11 cellular contexts compared by ENCODE assay signal in the genomic region with DNA sequence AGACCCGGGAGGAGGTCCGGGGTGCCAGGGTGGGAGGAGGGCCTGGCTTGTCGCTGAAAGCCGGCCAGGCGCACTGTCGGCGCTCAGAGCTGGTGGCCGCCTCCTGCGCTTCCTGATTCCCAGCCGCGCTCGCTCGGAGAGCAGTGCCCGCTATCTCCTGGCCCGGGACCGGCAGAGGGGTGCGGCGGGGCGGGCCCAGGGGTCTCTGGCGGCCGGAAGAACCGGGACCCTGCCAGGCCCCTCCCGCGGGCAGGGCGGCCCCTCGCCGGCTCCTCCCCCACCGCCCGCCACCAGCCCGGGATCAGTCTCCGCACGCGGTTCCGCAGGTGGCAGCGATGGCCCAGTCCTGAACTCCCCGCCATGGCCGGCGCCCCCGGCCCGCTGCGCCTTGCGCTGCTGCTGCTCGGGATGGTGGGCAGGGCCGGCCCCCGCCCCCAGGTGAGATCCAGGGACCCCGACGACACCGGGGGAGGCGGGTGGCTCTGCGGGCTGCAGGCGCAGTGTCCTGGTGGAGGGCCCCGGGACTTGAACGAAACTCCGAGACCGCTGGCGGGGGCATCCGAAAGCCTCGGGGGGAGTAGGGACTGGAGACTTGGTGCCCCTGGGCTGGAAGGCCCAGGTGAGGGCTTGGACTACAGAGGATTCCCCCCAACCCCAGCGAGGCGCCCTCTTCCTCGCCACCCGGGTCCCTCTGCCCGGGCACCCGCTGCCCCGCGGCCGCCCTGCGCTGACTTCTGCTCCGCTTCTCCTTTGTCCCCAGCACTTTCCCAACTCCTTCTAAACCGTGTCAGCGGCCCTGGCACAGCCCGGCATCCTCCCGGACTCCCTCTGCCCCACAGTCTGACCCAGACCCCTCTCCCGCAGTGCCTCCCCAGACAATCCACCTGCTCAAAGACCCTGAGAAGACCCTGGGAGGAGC. TPM values are rescaled to one million over a fixed set of nuclear protein-coding genes. Genes with fewer than 3 reads are reported as not detected.
DNase-seq lines count a peak whose midpoint lies in the region; ATAC-seq, FAIRE-seq and TF ChIP-seq lines count a peak whose summit lies in the region.
"Had no signal": no experiment of that assay in that cellular context is flagged by ENCODE, and none has a peak within 500 bp of the region (broad histone marks: within the 10 kb centered on the region; RNA-seq: fewer than 3 reads in every experiment).

A gene (plus strand): TSS at position 301 of the 919 bp plus-strand sequence. CDS start 60 bp downstream, at position 361.

- in situ Hi-C loops in HepG2 (cut with HindIII; ENCODE audit: extremely low pct_ligation_motif_present, low pct_unique_long_range_greater_than_20kb) (no loop called here), brain microvascular endothelial cell (cut with HindIII; ENCODE audit: low pct_ligation_motif_present, low sequenced_read_pairs) (no loop called here)

- BruUV-seq in HepG2 (replicated peaks; lab: Mats Ljungman, UMichigan) = no TSS peak

- TF ChIP-seq POLR2A in HepG2 (IDR thresholded peaks at IDR 0.05; ENCODE audit: insufficient read depth in 1 of 2, low read depth in 2 of 2, low read length in 2 of 2) = no peak

- peak within 1 kb of the TSS; percentile 68 for H3K4me3 Mint-ChIP-seq in activated T-cell treated with anti-CD3 and anti-CD28 coated beads, Interleukin-2, amount 50 U/mL, for 24 hours
- H3K4me3 Mint-ChIP-seq in chondrocyte (ENCODE audit: unreplicated experiment) = peak within 1 kb of the TSS; percentile 36

- no peaks in the 10 kb centered on the region for H3K36me3 ChIP-seq in HepG2 (replicated peaks in 1 of 2; ENCODE audit: control insufficient read depth in 1 of 2, insufficient read depth in 2 of 2, low read length in 2 of 2)
- no peaks in the 10 kb centered on the region for H3K36me3 ChIP-seq in tibial artery
- no peaks in the 10 kb centered on the region for H3K36me3 ChIP-seq in brain microvascular endothelial cell (replicated peaks)
- H3K36me3 ChIP-seq: adrenal gland had no signal

- no peak for TF ChIP-seq RAD21 in HepG2 (CRISPR knock-in tag; IDR thresholded peaks at IDR 0.05)

- POLR2A ChIA-PET in HepG2 (lab: Yijun Ruan, JAX) = no interaction called here

- CTCF ChIA-PET in HepG2 (lab: Yijun Ruan, JAX; ENCODE audit: low intra/inter-chr PET ratio, low total read pairs) = no interaction called here

- no peaks in the 10 kb centered on the region for H3K9me3 ChIP-seq in HepG2 (ENCODE audit: low read length)
- H3K9me3 ChIP-seq in tibial artery = no peaks in the 10 kb centered on the region
- H3K9me3 ChIP-seq: adrenal gland had no signal

- no peak for FAIRE-seq in HepG2 (lab: Jason Lieb, UNC)
- FAIRE-seq: kidney had no signal

- ATAC-seq in HepG2 = peak; percentile 45
- no peak for ATAC-seq in GM18909 (IDR thresholded peaks at IDR 0.05; ENCODE audit: poor library complexity, unreplicated experiment)

- H3K79me2 ChIP-seq in HepG2 (ENCODE audit: insufficient read depth, low read length) = no peaks in the 10 kb centered on the region

- H3K9me3 Mint-ChIP-seq in activated T-cell treated with anti-CD3 and anti-CD28 coated beads, Interleukin-2, amount 50 U/mL, for 24 hours = no peaks in the 10 kb centered on the region
- H3K9me3 Mint-ChIP-seq in chondrocyte (ENCODE audit: low read depth) = no peaks in the 10 kb centered on the region

- H3K4me1 Mint-ChIP-seq in activated T-cell treated with anti-CD3 and anti-CD28 coated beads, Interleukin-2, amount 50 U/mL, for 24 hours (ENCODE audit: low read depth) = peaks cover 31% of the 10 kb centered on the region
- peaks cover 3% of the 10 kb centered on the region for H3K4me1 Mint-ChIP-seq in chondrocyte (ENCODE audit: low read depth)

- H3K27me3 ChIP-seq in HepG2 (ENCODE audit: control insufficient read depth in 1 of 2, insufficient read depth in 2 of 2, low read length in 2 of 2) = peaks cover 6 to 53% of the 10 kb centered on the region in 2 experiments
- peaks cover 0 to 56% of the 10 kb centered on the region in 2 donors for H3K27me3 ChIP-seq in tibial artery
- H3K27me3 ChIP-seq in brain microvascular endothelial cell (replicated peaks) = peaks cover 26% of the 10 kb centered on the region

- no peak within 1 kb of the TSS for H3K4me2 ChIP-seq in HepG2 (ENCODE audit: low read depth, low read length)

- no peaks in the 10 kb centered on the region for H4K20me1 ChIP-seq in HepG2 (ENCODE audit: insufficient read depth, low read length)

- no peak within 1 kb of the TSS for H2AFZ ChIP-seq in HepG2 (ENCODE audit: low read length)

- no peak for TF ChIP-seq EP300 in HepG2 (IDR thresholded peaks at IDR 0.05; ENCODE audit: low read depth in 2 of 2, low read length in 2 of 2)
- TF ChIP-seq EP300 in HepG2 (CRISPR knock-in tag; IDR thresholded peaks at IDR 0.05; ENCODE audit: borderline replicate concordance) = no peak

- peaks cover 53% of the 10 kb centered on the region for H3K27me3 Mint-ChIP-seq in activated T-cell treated with anti-CD3 and anti-CD28 coated beads, Interleukin-2, amount 50 U/mL, for 24 hours
- peaks cover 73% of the 10 kb centered on the region for H3K27me3 Mint-ChIP-seq in chondrocyte (ENCODE audit: low read depth)

- intact Hi-C loops in HepG2 (cut with micrococcal nuclease; ENCODE audit: unreplicated experiment) = no loop called here
- intact Hi-C loops in tibial artery (cut with DNase I; ENCODE audit: low total_unique reads) = no loop called here

- H3K4me3 ChIP-seq in HepG2 (replicated peaks in 1 of 3; ENCODE audit: insufficient read depth in 1 of 3, low read depth in 2 of 3, low read length in 3 of 3) = peak within 1 kb of the TSS in 1 of 3 experiments; percentile 3; a peak in 1 of 6 replicates
- H3K4me3 ChIP-seq in tibial artery = peak within 1 kb of the TSS; percentile 27 to 44
- H3K4me3 ChIP-seq in brain microvascular endothelial cell (ENCODE audit: low read depth, low read length) = no peak within 1 kb of the TSS

- WGBS in HepG2 (ENCODE audit: low lambda C conversion rate) = 25% methylated on average over 40 of the region's 74 CpGs

- peak; percentile 54 for DNase-seq in activated T-cell treated with anti-CD3 and anti-CD28 coated beads, Interleukin-2, amount 50 U/mL, for 24 hours
- DNase-seq in activated T-cell treated with anti-CD3 and anti-CD28 coated beads, Interleukin-2, amount 50 U/mL, for 1 hour = no peak
- DNase-seq in chondrocyte (ENCODE audit: low spot score) (no peak), HepG2 (ENCODE audit: low spot score) (no peak), tibial artery (peak in 1 of 2 donors; percentile 60), activated gamma-delta T cell (lab: John Stamatoyannopoulos, UW) (no peak), brain microvascular endothelial cell (no peak)
- DNase-seq: kidney had no signal

- H3K27ac ChIP-seq in HepG2 (ENCODE audit: extremely low read length, insufficient read depth, low read length) (no peak within 1 kb of the TSS), tibial artery (no peak within 1 kb of the TSS), brain microvascular endothelial cell (no peak within 1 kb of the TSS)
- H3K27ac ChIP-seq: adrenal gland, RWPE1 had no signal

- no peaks in the 10 kb centered on the region for H3K36me3 Mint-ChIP-seq in activated T-cell treated with anti-CD3 and anti-CD28 coated beads, Interleukin-2, amount 50 U/mL, for 24 hours (ENCODE audit: low read depth)
- no peaks in the 10 kb centered on the region for H3K36me3 Mint-ChIP-seq in chondrocyte (ENCODE audit: low read depth)

- H3K9ac ChIP-seq in HepG2 (ENCODE audit: insufficient read depth, low read depth, low read length) = no peak within 1 kb of the TSS

- no peak within 1 kb of the TSS for H3K27ac Mint-ChIP-seq in activated T-cell treated with anti-CD3 and anti-CD28 coated beads, Interleukin-2, amount 50 U/mL, for 24 hours
- no peak within 1 kb of the TSS for H3K27ac Mint-ChIP-seq in chondrocyte (ENCODE audit: unreplicated experiment)

- TF ChIP-seq CTCF in chondrocyte (IDR thresholded peaks at IDR 0.05) = no peak
- TF ChIP-seq CTCF in HepG2 (CRISPR knock-in tag; IDR thresholded peaks at IDR 0.05) = no peak
- no peak for TF ChIP-seq CTCF in tibial artery (IDR thresholded peaks at IDR 0.05)
- TF ChIP-seq CTCF in brain microvascular endothelial cell (IDR thresholded peaks at IDR 0.05; ENCODE audit: low read depth, low read length, missing control alignments) = no peak

- H3K4me1 ChIP-seq in HepG2 (ENCODE audit: insufficient read depth, low read length) (no peaks in the 10 kb centered on the region), tibial artery (peaks cover 0 to 13% (median 11%) of the 10 kb centered on the region in 4 donors)

RNA-seq across cellular contexts. Expression of the gene that starts here (rescaled TPM):
- not detected in 3 replicates for total RNA-seq in chondrocyte
- not detected in 2 replicates for total RNA-seq in HepG2 (2016; rRNA removed; fragmentation: Illumina TruSeq; extraction: Trizol)
- total RNA-seq in HepG2 (2016; cell fraction: cytosol; rRNA removed; fragmentation: Illumina TruSeq; extraction: Trizol; ENCODE audit: low read depth) = not detected in 2 replicates
- not detected in 2 replicates for total RNA-seq in HepG2 (2016; cell fraction: insoluble cytoplasmic fraction; rRNA removed; fragmentation: Illumina TruSeq; extraction: Trizol)
- total RNA-seq in HepG2 (2016; cell fraction: membrane; rRNA removed; fragmentation: Illumina TruSeq; extraction: Trizol) = not detected in 2 replicates
- not detected in 2 replicates for total RNA-seq in HepG2 (2016; cell fraction: nucleus; rRNA removed; fragmentation: Illumina TruSeq; extraction: Trizol)
- polyA plus RNA-seq in HepG2 (2011; rRNA removed) = not detected in 2 replicates
- polyA plus RNA-seq in HepG2 (2011; cell fraction: cytosol; rRNA removed) = not detected in 2 replicates
- polyA plus RNA-seq in HepG2 (2011; cell fraction: nucleus; rRNA removed) = not detected in 2 replicates
- not detected in 2 replicates for polyA plus RNA-seq in HepG2 (2012)
- polyA plus RNA-seq in HepG2 (2016; cell fraction: cytosol; fragmentation: Illumina TruSeq; extraction: Trizol; ENCODE audit: low read depth) = not detected in 2 replicates
- polyA plus RNA-seq in HepG2 (2016; cell fraction: insoluble cytoplasmic fraction; fragmentation: Illumina TruSeq; extraction: Trizol; ENCODE audit: low read depth) = not detected in 2 replicates
- not detected in 2 replicates for polyA plus RNA-seq in HepG2 (2016; cell fraction: membrane; fragmentation: Illumina TruSeq; extraction: Trizol; ENCODE audit: low read depth)
- polyA plus RNA-seq in HepG2 (2016; cell fraction: nucleus; fragmentation: Illumina TruSeq; extraction: Trizol; ENCODE audit: insufficient read depth, low read depth) = not detected in 2 replicates
- not detected in 2 replicates for polyA minus RNA-seq in HepG2 (2011; rRNA and poly(A)+ RNA removed; ENCODE audit: low replicate concordance)
- polyA minus RNA-seq in HepG2 (2011; cell fraction: cytosol; rRNA and poly(A)+ RNA removed) = not detected in 2 replicates
- not detected in 2 replicates for polyA minus RNA-seq in HepG2 (2011; cell fraction: nucleus; rRNA and poly(A)+ RNA removed)

Comparison
In these comparisons a context has a peak if more than half of its experiments do, and no peak if none do; other contexts are left out.
1. Peak in ATAC-seq in HepG2; RNA of the gene not detected or under 1 TPM.